Comparison of ENCODE assay signal across 18 cellular contexts in genomic region chr2:85811850-85812735, GRCh38. TPM values are rescaled to one million over a fixed set of nuclear protein-coding genes. Genes with fewer than 3 reads are reported as not detected.
DNase-seq lines count a peak whose midpoint lies in the region; ATAC-seq, FAIRE-seq and TF ChIP-seq lines count a peak whose summit lies in the region.
"Had no signal": no experiment of that assay in that cellular context is flagged by ENCODE, and none has a peak within 500 bp of the region (broad histone marks: within the 10 kb centered on the region; RNA-seq: fewer than 3 reads in every experiment).

No MANE protein-coding gene starts in this region.

- peak overlapping the region; percentile 57 for H3K4me2 ChIP-seq in astrocyte (ENCODE audit: low read length)

- TF ChIP-seq CTCF in heart right ventricle (IDR thresholded peaks at IDR 0.05): no peak
- TF ChIP-seq CTCF in astrocyte (IDR thresholded peaks at IDR 0.05; ENCODE audit: insufficient read depth, low read depth, low read length): no peak
- no peak for TF ChIP-seq CTCF in nephron (IDR thresholded peaks at IDR 0.05; ENCODE audit: unreplicated experiment in 3 of 3)

- no peak overlapping the region for H2AFZ ChIP-seq in astrocyte (ENCODE audit: low read depth, low read length)

- DNase-seq in heart right ventricle: no peak
- no peak for DNase-seq in left ventricle myocardium superior
- no peak for DNase-seq in astrocyte (ENCODE audit: low read depth)
- peak; percentile 41 for DNase-seq in ureter (ENCODE audit: low spot score)
- no peak for DNase-seq in activated gamma-delta T cell treated with Interleukin-2 at 50 U/mL for 16 hours
- no peak for DNase-seq in pons (ENCODE audit: low spot score)
- DNase-seq: activated B cell treated with CpG ODN at 0.5 μM for 24 hours; activated CD8-positive, alpha-beta T cell treated with anti-CD3 and anti-CD28 coated beads for 36 hours; activated naive CD8-positive, alpha-beta T cell treated with anti-CD3 and anti-CD28 coated beads, Interleukin-2, amount 10 ng/mL, durations not matched to agents 7 days and 5 days; CD4-positive, CD25-positive, alpha-beta regulatory T cell; NCI-H1417; NCI-H524 treated with DMSO at 0.1 percent for 48 hours had no signal

- no peak overlapping the region for H3K9ac ChIP-seq in astrocyte (ENCODE audit: low read length)

- no peaks in the 10 kb centered on the region for H3K36me3 ChIP-seq in heart right ventricle
- H3K36me3 ChIP-seq in astrocyte (ENCODE audit: insufficient read depth, low read length): no peaks in the 10 kb centered on the region

- H3K4me1 ChIP-seq in heart right ventricle (peaks cover 7 to 28% (median 19%) of the 10 kb centered on the region in 9 donors), astrocyte (ENCODE audit: insufficient read depth, low read length) (peaks cover 5% of the 10 kb centered on the region)

- H3K27me3 ChIP-seq in heart right ventricle (no peaks in the 10 kb centered on the region), astrocyte (ENCODE audit: insufficient read depth, low read length) (no peaks in the 10 kb centered on the region)

- 88 to 93% methylated on average over 12 of the region's 12 CpGs for WGBS in heart right ventricle, 2 donors

- no peak overlapping the region for H3K4me3 Mint-ChIP-seq in astrocyte (ENCODE audit: unreplicated experiment)
- H3K4me3 Mint-ChIP-seq in nephron: no peak overlapping the region
- H3K4me3 Mint-ChIP-seq: activated B cell treated with CpG ODN at 0.5 μM for 24 hours; activated CD8-positive, alpha-beta T cell treated with anti-CD3 and anti-CD28 coated beads for 36 hours; activated naive CD8-positive, alpha-beta T cell treated with anti-CD3 and anti-CD28 coated beads, Interleukin-2, amount 10 ng/mL, durations not matched to agents 7 days and 5 days; CD4-positive, CD25-positive, alpha-beta regulatory T cell; stimulated activated naive CD8-positive, alpha-beta T cell treated with anti-CD3 and anti-CD28 coated beads, Interleukin-15, Interleukin-2, amounts not matched to agents 100 ng/mL and 50 ng/mL, for 24 hours; T-helper 2 cell treated with Interferon-gamma antibody and Interleukin-4, amounts not matched to agents 5 μg/mL and 100 μg/mL, for 36 hours had no signal

- no peaks in the 10 kb centered on the region for H3K9me3 Mint-ChIP-seq in astrocyte (ENCODE audit: unreplicated experiment)
- H3K9me3 Mint-ChIP-seq in nephron: no peaks in the 10 kb centered on the region
- H3K9me3 Mint-ChIP-seq: activated B cell treated with CpG ODN at 0.5 μM for 24 hours; activated CD8-positive, alpha-beta T cell treated with anti-CD3 and anti-CD28 coated beads for 36 hours; activated naive CD8-positive, alpha-beta T cell treated with anti-CD3 and anti-CD28 coated beads, Interleukin-2, amount 10 ng/mL, durations not matched to agents 7 days and 5 days; CD4-positive, CD25-positive, alpha-beta regulatory T cell; stimulated activated naive CD8-positive, alpha-beta T cell treated with anti-CD3 and anti-CD28 coated beads, Interleukin-15, Interleukin-2, amounts not matched to agents 100 ng/mL and 50 ng/mL, for 24 hours; T-helper 2 cell treated with Interferon-gamma antibody and Interleukin-4, amounts not matched to agents 5 μg/mL and 100 μg/mL, for 36 hours had no signal

- ATAC-seq in heart right ventricle (no peak), left ventricle myocardium superior (no peak), HG03045 (IDR thresholded peaks at IDR 0.05; ENCODE audit: unreplicated experiment) (no peak)
- ATAC-seq: activated CD8-positive, alpha-beta T cell treated with anti-CD3 and anti-CD28 coated beads for 36 hours had no signal

- no peaks in the 10 kb centered on the region for H3K36me3 Mint-ChIP-seq in astrocyte (ENCODE audit: low read depth, unreplicated experiment)
- H3K36me3 Mint-ChIP-seq in nephron (ENCODE audit: low read depth): no peaks in the 10 kb centered on the region
- H3K36me3 Mint-ChIP-seq: activated naive CD8-positive, alpha-beta T cell treated with anti-CD3 and anti-CD28 coated beads, Interleukin-2, amount 10 ng/mL, durations not matched to agents 7 days and 5 days; CD4-positive, CD25-positive, alpha-beta regulatory T cell had no signal

- H3K27me3 Mint-ChIP-seq in astrocyte (ENCODE audit: low read depth, unreplicated experiment) (peaks cover 50% of the 10 kb centered on the region), nephron (ENCODE audit: low read depth) (peaks cover 13% of the 10 kb centered on the region)

- H3K4me3 ChIP-seq in heart right ventricle (no peak overlapping the region), astrocyte (ENCODE audit: insufficient read depth, low read depth, low read length) (no peak overlapping the region)

- H3K27ac Mint-ChIP-seq in astrocyte (ENCODE audit: unreplicated experiment) (no peak overlapping the region), nephron (peak overlapping the region in 2 of 3 experiments; percentile 15 to 48)
- H3K27ac Mint-ChIP-seq: activated B cell treated with CpG ODN at 0.5 μM for 24 hours; activated CD8-positive, alpha-beta T cell treated with anti-CD3 and anti-CD28 coated beads for 36 hours; activated naive CD8-positive, alpha-beta T cell treated with anti-CD3 and anti-CD28 coated beads, Interleukin-2, amount 10 ng/mL, durations not matched to agents 7 days and 5 days; CD4-positive, CD25-positive, alpha-beta regulatory T cell; stimulated activated naive CD8-positive, alpha-beta T cell treated with anti-CD3 and anti-CD28 coated beads, Interleukin-15, Interleukin-2, amounts not matched to agents 100 ng/mL and 50 ng/mL, for 24 hours; T-helper 2 cell treated with Interferon-gamma antibody and Interleukin-4, amounts not matched to agents 5 μg/mL and 100 μg/mL, for 36 hours had no signal

- no peak for FAIRE-seq in astrocyte (lab: Jason Lieb, UNC)
- FAIRE-seq: frontal cortex, GM12892 had no signal

- H3K79me2 ChIP-seq in astrocyte (ENCODE audit: insufficient read depth, low read length): no peaks in the 10 kb centered on the region

- H4K20me1 ChIP-seq in astrocyte (ENCODE audit: insufficient read depth, low read length): no peaks in the 10 kb centered on the region

- intact Hi-C loops in heart right ventricle (cut with DNase I): loop anchor here in 8 of 10 donors (2.0 to 10.0 kb wide), 6 partner anchors 60 to 175 kb away; partner anchors contain the start of gene ATOH8 (in 1 of the 8)
- intact Hi-C loops in left ventricle myocardium superior (cut with micrococcal nuclease): loop anchor here (5.0 kb wide), 1 partner anchor 85 kb away; no protein-coding TSS in a partner anchor

- peak overlapping the region in 8 of 10 donors; percentile 33 to 82 (median 70) for H3K27ac ChIP-seq in heart right ventricle
- H3K27ac ChIP-seq in astrocyte (ENCODE audit: low read depth, low read length): no peak overlapping the region

- H3K9me3 ChIP-seq in heart right ventricle: no peaks in the 10 kb centered on the region
- H3K9me3 ChIP-seq in astrocyte (ENCODE audit: insufficient read depth, low read depth, low read length): no peaks in the 10 kb centered on the region

- H3K4me1 Mint-ChIP-seq in astrocyte (ENCODE audit: low read depth, unreplicated experiment): no peaks in the 10 kb centered on the region
- peaks cover 24% of the 10 kb centered on the region for H3K4me1 Mint-ChIP-seq in nephron

RNA-seq across cellular contexts. Expression of gene ATOH8, which starts 58.3 kb away (rescaled TPM):
- total RNA-seq in heart right ventricle (10 to 100 TPM in 9 of 10 donors, 1 to 10 TPM in 1; 8.7 to 33.4 (median 15.2) TPM), left ventricle myocardium superior (29.6 TPM), astrocyte (1.2 and 1.9 TPM in 2 replicates), ureter (21.8 TPM)
- polyA plus RNA-seq in heart right ventricle: 10 to 100 TPM; 35.2 to 45.9 TPM
- total RNA-seq: activated B cell treated with CpG ODN at 0.5 μM for 24 hours; activated CD8-positive, alpha-beta T cell treated with anti-CD3 and anti-CD28 coated beads for 36 hours; activated naive CD8-positive, alpha-beta T cell treated with anti-CD3 and anti-CD28 coated beads, Interleukin-2, amount 10 ng/mL, durations not matched to agents 7 days and 5 days; CD4-positive, CD25-positive, alpha-beta regulatory T cell had no signal
- polyA plus RNA-seq: CD4-positive, CD25-positive, alpha-beta regulatory T cell had no signal
